In genomic region chr1:85321237-85321964, GRCh38 we compare ENCODE assay signal across 11 cellular contexts. TPM values are rescaled to one million over a fixed set of nuclear protein-coding genes. Genes with fewer than 3 reads are reported as not detected.
DNase-seq lines count a peak whose midpoint lies in the region; ATAC-seq, FAIRE-seq and TF ChIP-seq lines count a peak whose summit lies in the region.
"Had no signal": no experiment of that assay in that cellular context is flagged by ENCODE, and none has a peak within 500 bp of the region (broad histone marks: within the 10 kb centered on the region; RNA-seq: fewer than 3 reads in every experiment).

No MANE protein-coding gene starts in this region.

- peaks cover 16 to 67% of the 10 kb centered on the region in 2 experiments for H3K4me1 ChIP-seq in SK-N-SH (ENCODE audit: control insufficient read depth in 1 of 2, insufficient read depth in 2 of 2, low read depth in 1 of 2, low read length in 1 of 2)
- peaks cover 49% of the 10 kb centered on the region for H3K4me1 ChIP-seq in A673 (ENCODE audit: insufficient read depth, low read length, poor library complexity, severe bottlenecking)
- H3K4me1 ChIP-seq in HepG2 (ENCODE audit: insufficient read depth, low read length): peaks cover 15% of the 10 kb centered on the region

- no peak overlapping the region for H3K4me3 Mint-ChIP-seq in activated CD4-positive, alpha-beta memory T cell treated with anti-CD3 and anti-CD28 coated beads for 36 hours

- POLR2A ChIA-PET in SK-N-SH (lab: Yijun Ruan, JAX) (no interaction called here), A673 (lab: Charles Lee; ENCODE audit: low non-redundant PET) (no interaction called here), HepG2 (lab: Yijun Ruan, JAX) (no interaction called here)
- POLR2A ChIA-PET in activated CD4-positive, alpha-beta memory T cell treated with anti-CD3 and anti-CD28 coated beads for 36 hours (lab: Charles Lee): interaction anchor here (2.0 kb wide), 1 partner anchor 23 kb away, joined by 5 read pairs; no protein-coding TSS in a partner anchor

- H3K27me3 ChIP-seq in SK-N-SH (ENCODE audit: insufficient read depth) (no peaks in the 10 kb centered on the region), A673 (replicated peaks; ENCODE audit: insufficient read depth, low read depth, low read length, poor library complexity) (no peaks in the 10 kb centered on the region), HepG2 (ENCODE audit: control insufficient read depth in 1 of 2, insufficient read depth in 2 of 2, low read length in 2 of 2) (no peaks in the 10 kb centered on the region)

- peaks cover 81% of the 10 kb centered on the region for H3F3A ChIP-seq in SK-N-SH (replicated peaks; ENCODE audit: insufficient read depth)

- ATAC-seq in SK-N-SH treated with all-trans-retinoic acid at 6 μM for 48 hours (no peak), HG03064 (IDR thresholded peaks at IDR 0.05; ENCODE audit: low read depth, unreplicated experiment) (peak; percentile 57), HepG2 (no peak)

- 78% methylated on average over 7 of the region's 7 CpGs for whole genome bisulfite sequencing in SK-N-SH (ENCODE audit: low lambda C conversion rate)
- 91% methylated on average over 7 of the region's 7 CpGs for WGBS in HepG2 (ENCODE audit: low lambda C conversion rate)

- H4K20me1 ChIP-seq in SK-N-SH (ENCODE audit: insufficient read depth) (no peaks in the 10 kb centered on the region), HepG2 (ENCODE audit: insufficient read depth, low read length) (no peaks in the 10 kb centered on the region)

- TF ChIP-seq POLR2A in HepG2 (IDR thresholded peaks at IDR 0.05; ENCODE audit: insufficient read depth in 1 of 2, low read depth in 2 of 2, low read length in 2 of 2): no peak

- DNase-seq in SK-N-SH (no peak), renal cortical epithelial cell (ENCODE audit: low read depth) (peak; percentile 89), A673 (ENCODE audit: low spot score) (no peak), NCI-H146 treated with DMSO at 0.1 percent for 48 hours (lab: John Stamatoyannopoulos, UW; ENCODE audit: unreplicated experiment) (no peak), HepG2 (ENCODE audit: low spot score) (no peak)
- peak; percentile 72 for DNase-seq in activated CD4-positive, alpha-beta memory T cell treated with anti-CD3 and anti-CD28 coated beads for 36 hours
- DNase-seq: 8988T, NCI-H1436 treated with DMSO at 0.1 percent for 48 hours had no signal

- no peak overlapping the region for H3K27ac Mint-ChIP-seq in activated CD4-positive, alpha-beta memory T cell treated with anti-CD3 and anti-CD28 coated beads for 36 hours

- in situ Hi-C loops in HepG2 (cut with HindIII; ENCODE audit: extremely low pct_ligation_motif_present, low pct_unique_long_range_greater_than_20kb): loop anchor here (10.0 kb wide), 1 partner anchor 143 kb away; the partner anchor contains the start of gene DDAH1

- H3K4me2 ChIP-seq in SK-N-SH (peak overlapping the region; percentile 73; the same call in 1 of the 2 replicates), HepG2 (ENCODE audit: low read depth, low read length) (no peak overlapping the region)

- BruUV-seq in A673 (replicated peaks; lab: Mats Ljungman, UMichigan) (no TSS peak), HepG2 (replicated peaks; lab: Mats Ljungman, UMichigan) (no TSS peak)

- TF ChIP-seq RAD21 in SK-N-SH (IDR thresholded peaks at IDR 0.05; ENCODE audit: low read length) (no peak), HepG2 (CRISPR knock-in tag; IDR thresholded peaks at IDR 0.05) (no peak)

- no peaks in the 10 kb centered on the region for H3K9me2 ChIP-seq in SK-N-SH

- no peak for FAIRE-seq in HepG2 (lab: Jason Lieb, UNC)

- CTCF ChIA-PET in SK-N-SH (lab: Yijun Ruan, JAX) (interaction anchor here (0.5 kb wide), 1 partner anchor 97 kb away, joined by 3 read pairs; no protein-coding TSS in a partner anchor), A673 (lab: Charles Lee) (interaction anchor here (0.7 kb wide), 1 partner anchor 45 kb away, joined by 5 read pairs; the partner anchor contains the start of gene BCL10), HepG2 (lab: Yijun Ruan, JAX; ENCODE audit: low intra/inter-chr PET ratio, low total read pairs) (no interaction called here)
- CTCF ChIA-PET in activated CD4-positive, alpha-beta memory T cell treated with anti-CD3 and anti-CD28 coated beads for 36 hours (lab: Charles Lee): interaction anchor here (1.1 to 2.4 kb wide), 2 partner anchors 13 to 23 kb away, joined by 4 to 10 read pairs; no protein-coding TSS in a partner anchor

- peaks cover 30% of the 10 kb centered on the region for H3K27me3 Mint-ChIP-seq in activated CD4-positive, alpha-beta memory T cell treated with anti-CD3 and anti-CD28 coated beads for 36 hours

- H3K36me3 ChIP-seq in SK-N-SH (replicated peaks in 1 of 2; ENCODE audit: control insufficient read depth in 1 of 2, insufficient read depth in 2 of 2, low read length in 1 of 2) (peaks cover 18 to 28% of the 10 kb centered on the region in 2 experiments), A673 (ENCODE audit: insufficient read depth, low read length, poor library complexity, severe bottlenecking) (no peaks in the 10 kb centered on the region), HepG2 (replicated peaks in 1 of 2; ENCODE audit: control insufficient read depth in 1 of 2, insufficient read depth in 2 of 2, low read length in 2 of 2) (peaks cover 10 to 24% of the 10 kb centered on the region in 2 experiments)

- no peak overlapping the region for H2AFZ ChIP-seq in SK-N-SH (ENCODE audit: low read depth)
- H2AFZ ChIP-seq in HepG2 (ENCODE audit: low read length): no peak overlapping the region

- peaks cover 9% of the 10 kb centered on the region for H3K4me1 Mint-ChIP-seq in activated CD4-positive, alpha-beta memory T cell treated with anti-CD3 and anti-CD28 coated beads for 36 hours (ENCODE audit: low read depth)

- H3K9me3 Mint-ChIP-seq in activated CD4-positive, alpha-beta memory T cell treated with anti-CD3 and anti-CD28 coated beads for 36 hours: no peaks in the 10 kb centered on the region

- peak overlapping the region; percentile 94 to 100; a peak in 3 of 4 replicates for H3K27ac ChIP-seq in SK-N-SH (ENCODE audit: low read depth in 2 of 2, low read length in 1 of 2)
- no peak overlapping the region for H3K27ac ChIP-seq in A673 (ENCODE audit: low read depth, low read length, poor library complexity, severe bottlenecking)
- H3K27ac ChIP-seq in HepG2 (ENCODE audit: extremely low read length, insufficient read depth, low read length): no peak overlapping the region

- peaks cover 74% of the 10 kb centered on the region for H3K79me2 ChIP-seq in SK-N-SH (ENCODE audit: insufficient read depth)
- H3K79me2 ChIP-seq in HepG2 (ENCODE audit: insufficient read depth, low read length): no peaks in the 10 kb centered on the region
- H3K79me2 ChIP-seq: parathyroid adenoma had no signal

- no peak for TF ChIP-seq CTCF in SK-N-SH (IDR thresholded peaks at IDR 0.05)
- no peak for TF ChIP-seq CTCF in A673 (conservative IDR thresholded peaks at IDR 0.05; ENCODE audit: low read depth, low read length)
- no peak for TF ChIP-seq CTCF in HepG2 (CRISPR knock-in tag; IDR thresholded peaks at IDR 0.05)

- H3K4me3 ChIP-seq in SK-N-SH (ENCODE audit: low read depth in 2 of 2, low read length in 1 of 2) (no peak overlapping the region), A673 (ENCODE audit: low read depth, low read length, poor library complexity, severe bottlenecking) (no peak overlapping the region), HepG2 (replicated peaks in 1 of 3; ENCODE audit: insufficient read depth in 1 of 3, low read depth in 2 of 3, low read length in 3 of 3) (no peak overlapping the region)

- H3K36me3 Mint-ChIP-seq in activated CD4-positive, alpha-beta memory T cell treated with anti-CD3 and anti-CD28 coated beads for 36 hours: no peaks in the 10 kb centered on the region

- no peak for TF ChIP-seq EP300 in SK-N-SH (IDR thresholded peaks at IDR 0.05; ENCODE audit: borderline replicate concordance in 1 of 2, low read depth in 1 of 2, low read length in 1 of 2)
- TF ChIP-seq EP300 in HepG2 (IDR thresholded peaks at IDR 0.05; ENCODE audit: low read depth in 2 of 2, low read length in 2 of 2): no peak
- TF ChIP-seq EP300 in HepG2 (CRISPR knock-in tag; IDR thresholded peaks at IDR 0.05; ENCODE audit: borderline replicate concordance): no peak

- H3K9ac ChIP-seq in SK-N-SH: peak overlapping the region; percentile 89; the same call in 1 of the 2 replicates
- H3K9ac ChIP-seq in HepG2 (ENCODE audit: insufficient read depth, low read depth, low read length): no peak overlapping the region
- H3K9ac ChIP-seq: parathyroid adenoma had no signal

- intact Hi-C loops in activated CD4-positive, alpha-beta memory T cell treated with anti-CD3 and anti-CD28 coated beads for 36 hours (cut with micrococcal nuclease): loop anchor here (1.0 kb wide), 1 partner anchor 23 kb away; no protein-coding TSS in a partner anchor
- intact Hi-C loops in A673 (cut with micrococcal nuclease; ENCODE audit: unreplicated experiment): no loop called here
- intact Hi-C loops in HepG2 (cut with micrococcal nuclease; ENCODE audit: unreplicated experiment): no loop called here

- H3K9me3 ChIP-seq in SK-N-SH: no peaks in the 10 kb centered on the region
- no peaks in the 10 kb centered on the region for H3K9me3 ChIP-seq in A673 (ENCODE audit: low read depth, low read length, poor library complexity, severe bottlenecking)
- H3K9me3 ChIP-seq in HepG2 (ENCODE audit: low read length): no peaks in the 10 kb centered on the region

RNA-seq across cellular contexts. Expression of gene BCL10, which starts 45.0 kb away (rescaled TPM):
- polyA plus RNA-seq in SK-N-SH (2012; rRNA removed): 5.8 and 6.6 TPM in 2 replicates
- polyA plus RNA-seq in SK-N-SH (2012; cell fraction: cytosol; rRNA removed): 7.2 and 8.0 TPM in 2 replicates
- 5.5 and 7.7 TPM in 2 replicates for polyA plus RNA-seq in SK-N-SH (2012; cell fraction: nucleus; rRNA removed)
- total RNA-seq in activated CD4-positive, alpha-beta memory T cell treated with anti-CD3 and anti-CD28 coated beads for 36 hours: 10 to 100 TPM; 31.1 to 31.5 TPM
- total RNA-seq in renal cortical epithelial cell: 40.0 and 84.0 TPM in 2 replicates
- 18.1 and 20.9 TPM in 2 replicates for total RNA-seq in A673 (2021)
- 14.1 and 20.0 TPM in 2 replicates for total RNA-seq in HepG2 (2016; rRNA removed; fragmentation: Illumina TruSeq; extraction: Trizol)
- total RNA-seq in HepG2 (2016; cell fraction: cytosol; rRNA removed; fragmentation: Illumina TruSeq; extraction: Trizol; ENCODE audit: low read depth): 4.5 and 4.9 TPM in 2 replicates
- total RNA-seq in HepG2 (2016; cell fraction: insoluble cytoplasmic fraction; rRNA removed; fragmentation: Illumina TruSeq; extraction: Trizol): 13.6 and 16.8 TPM in 2 replicates
- 11.2 and 12.0 TPM in 2 replicates for total RNA-seq in HepG2 (2016; cell fraction: membrane; rRNA removed; fragmentation: Illumina TruSeq; extraction: Trizol)
- total RNA-seq in HepG2 (2016; cell fraction: nucleus; rRNA removed; fragmentation: Illumina TruSeq; extraction: Trizol): 10.9 and 11.5 TPM in 2 replicates
- 3.7 and 3.8 TPM in 2 replicates for polyA plus RNA-seq in HepG2 (2011; rRNA removed)
- 2.7 TPM in 2 replicates for polyA plus RNA-seq in HepG2 (2011; cell fraction: cytosol; rRNA removed)
- 2.7 and 3.0 TPM in 2 replicates for polyA plus RNA-seq in HepG2 (2011; cell fraction: nucleus; rRNA removed)
- polyA plus RNA-seq in HepG2 (2012): 5.5 and 6.6 TPM in 2 replicates
- polyA plus RNA-seq in HepG2 (2016; cell fraction: cytosol; fragmentation: Illumina TruSeq; extraction: Trizol; ENCODE audit: low read depth): 0.95 and 1.2 TPM in 2 replicates
- polyA plus RNA-seq in HepG2 (2016; cell fraction: insoluble cytoplasmic fraction; fragmentation: Illumina TruSeq; extraction: Trizol; ENCODE audit: low read depth): 14.1 and 14.9 TPM in 2 replicates
- polyA plus RNA-seq in HepG2 (2016; cell fraction: membrane; fragmentation: Illumina TruSeq; extraction: Trizol; ENCODE audit: low read depth): 3.2 and 3.8 TPM in 2 replicates
- 9.1 and 9.7 TPM in 2 replicates for polyA plus RNA-seq in HepG2 (2016; cell fraction: nucleus; fragmentation: Illumina TruSeq; extraction: Trizol; ENCODE audit: insufficient read depth, low read depth)
- polyA minus RNA-seq in HepG2 (2011; rRNA and poly(A)+ RNA removed; ENCODE audit: low replicate concordance): 6.7 and 7.6 TPM in 2 replicates
- polyA minus RNA-seq in HepG2 (2011; cell fraction: cytosol; rRNA and poly(A)+ RNA removed): 6.9 and 7.7 TPM in 2 replicates
- polyA minus RNA-seq in HepG2 (2011; cell fraction: nucleus; rRNA and poly(A)+ RNA removed): 18.7 and 23.1 TPM in 2 replicates

Comparison
In these comparisons a context has a peak if more than half of its experiments do, and no peak if none do; other contexts are left out.
1. DNase-seq: peak in activated CD4-positive, alpha-beta memory T cell treated with anti-CD3 and anti-CD28 coated beads for 36 hours (single experiment) and renal cortical epithelial cell (single experiment); none in SK-N-SH (single experiment), A673 (single experiment), NCI-H146 treated with DMSO at 0.1 percent for 48 hours (single experiment) and HepG2 (single experiment).
2. H3K27ac ChIP-seq: peak in SK-N-SH (2 of 2); none in A673 (single experiment) and HepG2 (single experiment).
3. Of the 25 proteins assayed by ChIP-seq in both HepG2 and SK-N-SH: peak only in HepG2: none; only in SK-N-SH: TCF12; in both: none; in neither: 24.